1 cellular context compared by ENCODE assay signal in genomic region chr4:176320976-176321361, GRCh38.
TF ChIP-seq lines count a peak whose summit lies in the region.

No MANE protein-coding gene starts in this region.

TF ChIP-seq in H1, 55 proteins besides CTCF, POLR2A, EP300 and RAD21 (continued from another document):
- TF ChIP-seq CHD7 (IDR thresholded peaks at IDR 0.05; ENCODE audit: insufficient replicate concordance, low read length) (no peak), RBBP5 (IDR thresholded peaks at IDR 0.05; ENCODE audit: borderline replicate concordance, low read depth, low read length) (no peak), CEBPB (IDR thresholded peaks at IDR 0.05; ENCODE audit: low read depth, low read length) (no peak)
